ENCODE assay signal across 12 cellular contexts in genomic region chr10:64091889-64092288, GRCh38.
DNase-seq lines count a peak whose midpoint lies in the region; ATAC-seq, FAIRE-seq and TF ChIP-seq lines count a peak whose summit lies in the region.
"Had no signal": no experiment of that assay in that cellular context is flagged by ENCODE, and none has a peak within 500 bp of the region (broad histone marks: within the 10 kb centered on the region; RNA-seq: fewer than 3 reads in every experiment).

No MANE protein-coding gene starts in this region.

- in situ Hi-C loops in GM12878 (cut with MboI), result no loop called here

- 7% methylated on average over 4 of the region's 4 CpGs for WGBS in GM12878 (ENCODE audit: insufficient coverage, insufficient replicate concordance, low lambda C conversion rate, missing lambda C conversion rate)
- WGBS in mesenchymal stem cell, result 58% methylated on average over 3 of the region's 4 CpGs

- H4K91ac ChIP-seq in mesenchymal stem cell (ENCODE audit: low read length), result no peak overlapping the region

- DNase-seq in DMS153 (lab: John Stamatoyannopoulos, UW) (peak; percentile 11), HT1080 (ENCODE audit: low read depth) (peak; percentile 4), GM12878 (ENCODE audit: low read depth, low spot score) (no peak), mesenchymal stem cell (peak; percentile 4)
- DNase-seq in activated CD8-positive, alpha-beta memory T cell treated with anti-CD3 and anti-CD28 coated beads for 24 hours, result no peak
- DNase-seq: aorta, NCI-H2081 treated with DMSO at 0.1 percent for 48 hours had no signal

- H3K9me3 ChIP-seq in GM12878 (replicated peaks; ENCODE audit: control insufficient read depth, insufficient read depth, low read length), result no peaks in the 10 kb centered on the region
- no peaks in the 10 kb centered on the region for H3K9me3 ChIP-seq in mesenchymal stem cell (ENCODE audit: control insufficient read depth, low read length)
- H3K9me3 ChIP-seq: thoracic aorta had no signal

- ATAC-seq in GM12878, result peak; percentile 63
- ATAC-seq in HG03520 (IDR thresholded peaks at IDR 0.05; ENCODE audit: unreplicated experiment), result no peak
- no peak for ATAC-seq in HG03565 (IDR thresholded peaks at IDR 0.05; ENCODE audit: unreplicated experiment)
- no peak for ATAC-seq in HG02588 (IDR thresholded peaks at IDR 0.05; ENCODE audit: unreplicated experiment)

- H3K23ac ChIP-seq in mesenchymal stem cell (ENCODE audit: low read length in 2 of 2), result no peak overlapping the region

- no peak overlapping the region for H3K14ac ChIP-seq in mesenchymal stem cell (ENCODE audit: low read length in 2 of 2)

- RAD21 ChIA-PET in GM12878 (lab: Charles Lee; ENCODE audit: unreplicated experiment), result no interaction called here

- H2BK12ac ChIP-seq in mesenchymal stem cell (ENCODE audit: low read length in 2 of 2), result no peak overlapping the region

- H3K9ac ChIP-seq in GM12878 (ENCODE audit: control insufficient read depth, insufficient read depth, low read length), result no peak overlapping the region
- H3K9ac ChIP-seq in mesenchymal stem cell (ENCODE audit: low read length), result no peak overlapping the region

- H3K36me3 ChIP-seq in GM12878 (ENCODE audit: control insufficient read depth in 2 of 2, insufficient read depth in 2 of 2, low read length in 1 of 2) (no peaks in the 10 kb centered on the region), mesenchymal stem cell (ENCODE audit: control insufficient read depth in 1 of 2, insufficient read depth in 2 of 2, low read depth in 1 of 2, low read length in 2 of 2) (no peaks in the 10 kb centered on the region)
- H3K36me3 ChIP-seq: thoracic aorta had no signal

- TF ChIP-seq EP300 in GM12878 (IDR thresholded peaks at IDR 0.05; ENCODE audit: borderline replicate concordance in 1 of 2, control insufficient read depth in 1 of 2, low read depth in 2 of 2, low read length in 2 of 2), result no peak

- no peak overlapping the region for H3K18ac ChIP-seq in mesenchymal stem cell (ENCODE audit: low read depth in 1 of 2, low read length in 2 of 2)

- H4K8ac ChIP-seq in mesenchymal stem cell (ENCODE audit: low read length), result no peak overlapping the region

- intact Hi-C loops in GM12878 (cut with micrococcal nuclease; ENCODE audit: unreplicated experiment), result no loop called here

- no peak overlapping the region for H2BK15ac ChIP-seq in mesenchymal stem cell (ENCODE audit: low read depth, poor library complexity, severe bottlenecking)

- peak; percentile 52; the same call in 1 of the 2 replicates for TF ChIP-seq RAD21 in GM12878 (IDR thresholded peaks at IDR 0.05; ENCODE audit: insufficient read depth, low read depth, low read length)

- TF ChIP-seq POLR2A in GM12878 (IDR thresholded peaks at IDR 0.05; ENCODE audit: low read depth, low read length), result no peak

- no TSS peak for BruUV-seq in GM12878 (replicated peaks; lab: Mats Ljungman, UMichigan)

- H2BK120ac ChIP-seq in mesenchymal stem cell (ENCODE audit: low read depth, low read length), result no peak overlapping the region

- TF ChIP-seq CTCF in GM12878 (IDR thresholded peaks at IDR 0.05 in 2 of 3, conservative IDR thresholded peaks at IDR 0.05 in 1 of 3; ENCODE audit: control insufficient read depth in 2 of 3, extremely low read depth in 1 of 3, insufficient read depth in 1 of 3, low read depth in 3 of 3, low read length in 3 of 3), result peak; percentile 14 to 44 (median 16); a peak in 4 of 6 replicates

- H3K4me2 ChIP-seq in GM12878 (ENCODE audit: control insufficient read depth, insufficient read depth) (no peak overlapping the region), mesenchymal stem cell (ENCODE audit: low read length, poor library complexity, severe bottlenecking) (no peak overlapping the region)

- no peaks in the 10 kb centered on the region for H3K27me3 ChIP-seq in GM12878 (replicated peaks in 1 of 2; ENCODE audit: control insufficient read depth in 2 of 2, insufficient read depth in 2 of 2, low read length in 1 of 2)
- H3K27me3 ChIP-seq in mesenchymal stem cell (ENCODE audit: control insufficient read depth in 1 of 2, insufficient read depth in 1 of 2, low read length in 2 of 2), result no peaks in the 10 kb centered on the region

- no peak overlapping the region for H2BK5ac ChIP-seq in mesenchymal stem cell (ENCODE audit: low read depth, low read length, poor library complexity, severe bottlenecking)

- no peak overlapping the region for H3K27ac ChIP-seq in GM12878 (ENCODE audit: control insufficient read depth, insufficient read depth)
- no peak overlapping the region for H3K27ac ChIP-seq in mesenchymal stem cell (ENCODE audit: low read length, poor library complexity, severe bottlenecking)
- H3K27ac ChIP-seq: skin epidermis, thoracic aorta had no signal

- H2AK5ac ChIP-seq in mesenchymal stem cell (ENCODE audit: low read length, severe bottlenecking), result no peak overlapping the region

- H3K79me2 ChIP-seq in GM12878 (ENCODE audit: control insufficient read depth, insufficient read depth, low read length), result no peaks in the 10 kb centered on the region

- SMC1A ChIA-PET in GM12878 (lab: Charles Lee; ENCODE audit: uncharacterized antibody, unreplicated experiment), result no interaction called here

- H2AFZ ChIP-seq in GM12878 (ENCODE audit: control insufficient read depth, low read depth, low read length) (no peak overlapping the region), mesenchymal stem cell (ENCODE audit: low read depth, low read length) (no peak overlapping the region)

- CTCF ChIA-PET in GM12878 (lab: Yijun Ruan, JAX), result no interaction called here

- no peak overlapping the region for H3K4me3 ChIP-seq in GM12878
- no peak overlapping the region for H3K4me3 ChIP-seq in mesenchymal stem cell (ENCODE audit: insufficient read depth in 1 of 2, low read depth in 1 of 2, low read length in 2 of 2)
- H3K4me3 ChIP-seq: skin epidermis, thoracic aorta had no signal

- H4K20me1 ChIP-seq in GM12878 (ENCODE audit: control insufficient read depth, insufficient read depth), result no peaks in the 10 kb centered on the region

- H3K4me1 ChIP-seq in GM12878 (ENCODE audit: control insufficient read depth, insufficient read depth, low read length), result no peaks in the 10 kb centered on the region
- no peaks in the 10 kb centered on the region for H3K4me1 ChIP-seq in mesenchymal stem cell (ENCODE audit: control insufficient read depth, insufficient read depth, low read depth, low read length)

- no peak overlapping the region for H3K4ac ChIP-seq in mesenchymal stem cell (ENCODE audit: low read depth in 1 of 2, low read length in 2 of 2)

- POLR2A ChIA-PET in GM12878 (lab: Charles Lee), result no interaction called here

- FAIRE-seq in GM12878 (lab: Jason Lieb, UNC), result no peak

- no peaks in the 10 kb centered on the region for H3K79me1 ChIP-seq in mesenchymal stem cell (replicated peaks; ENCODE audit: low read length, poor library complexity, severe bottlenecking)

TF ChIP-seq in GM12878, 131 proteins besides CTCF, POLR2A, EP300 and RAD21:
- TF ChIP-seq SMC3 (IDR thresholded peaks at IDR 0.05; ENCODE audit: borderline replicate concordance, low read length), result peak; percentile 35; the same call in 1 of the 2 replicates
- TF ChIP-seq BCLAF1 (IDR thresholded peaks at IDR 0.05), result no peak
- TF ChIP-seq PRDM15 (CRISPR knock-in tag; IDR thresholded peaks at IDR 0.05), result no peak
- TF ChIP-seq MEF2B (IDR thresholded peaks at IDR 0.05; ENCODE audit: partially characterized antibody, poor library complexity, severe bottlenecking), result no peak

Comparison
In these comparisons a context has a peak if more than half of its experiments do, and no peak if none do; other contexts are left out.
1. DNase-seq: peak in DMS153 (single experiment), HT1080 (single experiment) and mesenchymal stem cell (single experiment); none in GM12878 (single experiment) and activated CD8-positive, alpha-beta memory T cell treated with anti-CD3 and anti-CD28 coated beads for 24 hours (single experiment).